Comparison of ENCODE assay signal across 9 cellular contexts in genomic region chr12:2739832-2740641, GRCh38. TPM values are rescaled to one million over a fixed set of nuclear protein-coding genes. Genes with fewer than 3 reads are reported as not detected.
A peak's percentile ranks its signal among the peaks of the same experiment; 100 is the strongest.
DNase-seq lines count a peak whose midpoint lies in the region; ATAC-seq, FAIRE-seq and TF ChIP-seq lines count a peak whose summit lies in the region.
"Had no signal": no experiment of that assay in that cellular context is flagged by ENCODE, and none has a peak within 500 bp of the region (broad histone marks: within the 10 kb centered on the region; RNA-seq: fewer than 3 reads in every experiment).

No MANE protein-coding gene starts in this region.

- no peaks in the 10 kb centered on the region for H3K9me3 ChIP-seq in spleen

- H3K27ac ChIP-seq in spleen: no peak overlapping the region

- ATAC-seq in left colon: peak; percentile 73
- no peak for ATAC-seq in naive thymus-derived CD8-positive, alpha-beta T cell

- no peak for TF ChIP-seq POLR2A in spleen (IDR thresholded peaks at IDR 0.05)

- 55 to 65% (median 60%) methylated on average over 11 of the region's 11 CpGs for WGBS in spleen, 5 donors

- POLR2A ChIA-PET in naive thymus-derived CD8-positive, alpha-beta T cell (lab: Charles Lee): no interaction called here

- H3K36me3 Mint-ChIP-seq in naive thymus-derived CD8-positive, alpha-beta T cell: no peaks in the 10 kb centered on the region
- H3K36me3 Mint-ChIP-seq: activated naive CD4-positive, alpha-beta T cell treated with anti-CD3 and anti-CD28 coated beads, Interleukin-2, amount 50 U/mL, for 24 hours had no signal

- H3K4me1 Mint-ChIP-seq in naive thymus-derived CD8-positive, alpha-beta T cell: peaks cover 0 to 4% (median 1%) of the 10 kb centered on the region in 4 donors
- H3K4me1 Mint-ChIP-seq: activated naive CD4-positive, alpha-beta T cell treated with anti-CD3 and anti-CD28 coated beads, Interleukin-2, amount 50 U/mL, for 24 hours had no signal

- intact Hi-C loops in left colon (cut with DNase I, micrococcal nuclease): loop anchor here in 1 of 2 donors (5.0 kb wide), 1 partner anchor 42 kb away; no protein-coding TSS in a partner anchor
- intact Hi-C loops in spleen (cut with DNase I; ENCODE audit: low total_unique reads): no loop called here

- peak; percentile 38 for DNase-seq in AG08395 (ENCODE audit: low spot score)
- peak; percentile 19 for DNase-seq in HTR-8/SVneo (ENCODE audit: insufficient read length, low spot score)
- peak; percentile 15 for DNase-seq in astrocyte of the cerebellum (ENCODE audit: low read depth)
- DNase-seq in left colon: peak in 1 of 2 donors; percentile 18
- DNase-seq in naive thymus-derived CD8-positive, alpha-beta T cell: no peak
- DNase-seq in SKM-1 (lab: John Stamatoyannopoulos, UW; ENCODE audit: unreplicated experiment): no peak
- DNase-seq in stimulated activated CD4-positive, alpha-beta T cell treated with anti-CD3 and anti-CD28 coated beads, Interleukin-2, amount 100 ng/mL, for 48 hours: no peak
- DNase-seq in spleen: no peak

- no peak for FAIRE-seq in HTR-8/SVneo (lab: Jason Lieb, UNC)

- no peak overlapping the region for H3K4me3 Mint-ChIP-seq in naive thymus-derived CD8-positive, alpha-beta T cell
- H3K4me3 Mint-ChIP-seq: activated naive CD4-positive, alpha-beta T cell treated with anti-CD3 and anti-CD28 coated beads, Interleukin-2, amount 50 U/mL, for 24 hours had no signal

- no peak overlapping the region for H3K27ac Mint-ChIP-seq in naive thymus-derived CD8-positive, alpha-beta T cell
- H3K27ac Mint-ChIP-seq: activated naive CD4-positive, alpha-beta T cell treated with anti-CD3 and anti-CD28 coated beads, Interleukin-2, amount 50 U/mL, for 24 hours had no signal

- peaks cover 0 to 6% (median 2%) of the 10 kb centered on the region in 6 donors for H3K4me1 ChIP-seq in spleen

- no peak overlapping the region for H3K4me3 ChIP-seq in astrocyte of the cerebellum (ENCODE audit: low read depth, low read length)
- no peak overlapping the region for H3K4me3 ChIP-seq in spleen

- no peaks in the 10 kb centered on the region for H3K9me3 Mint-ChIP-seq in naive thymus-derived CD8-positive, alpha-beta T cell
- H3K9me3 Mint-ChIP-seq: activated naive CD4-positive, alpha-beta T cell treated with anti-CD3 and anti-CD28 coated beads, Interleukin-2, amount 50 U/mL, for 24 hours had no signal

- no peaks in the 10 kb centered on the region for H3K36me3 ChIP-seq in spleen

- H3K27me3 Mint-ChIP-seq in naive thymus-derived CD8-positive, alpha-beta T cell: peaks cover 0 to 4% (median 0%) of the 10 kb centered on the region in 5 donors

- peaks cover 0 to 15% (median 0%) of the 10 kb centered on the region in 7 donors for H3K27me3 ChIP-seq in spleen (replicated peaks in 1 of 7)

- TF ChIP-seq CTCF in astrocyte of the cerebellum (IDR thresholded peaks at IDR 0.05; ENCODE audit: low read depth, low read length, missing control alignments): peak; percentile 60
- peak in 5 of 11 experiments; percentile 10 to 18 (median 13) for TF ChIP-seq CTCF in spleen (IDR thresholded peaks at IDR 0.05 in 8 of 11, conservative IDR thresholded peaks at IDR 0.05 in 3 of 11)

- in situ Hi-C loops in astrocyte of the cerebellum (cut with HindIII; ENCODE audit: low sequenced_read_pairs): no loop called here

RNA-seq across cellular contexts. Expression of gene FKBP4, which starts 54.7 kb away (rescaled TPM):
- total RNA-seq in left colon: 10 to 100 TPM; 66.3 to 67.9 TPM
- total RNA-seq in naive thymus-derived CD8-positive, alpha-beta T cell: 10 to 100 TPM; 67.2 to 67.5 TPM
- polyA plus RNA-seq in naive thymus-derived CD8-positive, alpha-beta T cell: 10 to 100 TPM; 30.3 to 41.5 (median 33.9) TPM
- 10 to 100 TPM; 14.3 to 65.6 (median 27.4) TPM for total RNA-seq in spleen
- 10 to 100 TPM in 2 of 3 donors, 1 to 10 TPM in 1; 8.3 to 24.5 (median 15.8) TPM for polyA plus RNA-seq in spleen

Comparison
In these comparisons a context has a peak if more than half of its experiments do, and no peak if none do; other contexts are left out.
1. DNase-seq: peak in AG08395 (single experiment), HTR-8/SVneo (single experiment) and astrocyte of the cerebellum (single experiment); none in naive thymus-derived CD8-positive, alpha-beta T cell (0 of 10), SKM-1 (single experiment), stimulated activated CD4-positive, alpha-beta T cell treated with anti-CD3 and anti-CD28 coated beads, Interleukin-2, amount 100 ng/mL, for 48 hours (0 of 2) and spleen (single experiment).